Comparison of ENCODE assay signal across 8 cellular contexts in the genomic region with DNA sequence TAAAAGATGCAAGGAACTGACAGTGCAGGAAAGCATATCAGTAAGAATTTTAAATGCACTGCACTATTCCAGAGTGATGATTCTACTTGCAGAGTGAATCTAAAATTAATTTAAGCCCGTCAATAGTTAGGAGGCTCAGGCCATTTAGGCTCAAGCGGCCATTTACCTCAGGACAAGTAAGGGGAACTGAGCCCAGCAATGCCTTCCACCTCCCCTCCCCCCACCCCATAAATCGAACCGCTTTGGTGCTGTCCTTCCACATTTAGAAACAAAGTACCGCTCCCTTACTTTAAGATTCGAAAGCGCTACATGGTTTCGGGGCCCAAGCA. TPM values are rescaled to one million over a fixed set of nuclear protein-coding genes. Genes with fewer than 3 reads are reported as not detected.
DNase-seq lines count a peak whose midpoint lies in the region; ATAC-seq, FAIRE-seq and TF ChIP-seq lines count a peak whose summit lies in the region.

No MANE protein-coding gene starts in this region.

- H3K27ac ChIP-seq in brain microvascular endothelial cell = no peak overlapping the region
- H3K27ac ChIP-seq in kidney (ENCODE audit: low read depth in 2 of 2, low read length in 2 of 2) = peak overlapping the region in 1 of 2 donors; percentile 32
- peak overlapping the region; percentile 52 for H3K27ac ChIP-seq in substantia nigra (ENCODE audit: low read depth, low read length, poor library complexity, severe bottlenecking)

- H3K4me1 ChIP-seq in kidney (ENCODE audit: control insufficient read depth in 1 of 2, insufficient read depth in 1 of 2, low read depth in 1 of 2, low read length in 2 of 2) = peaks cover 0 to 4% of the 10 kb centered on the region in 2 donors

- H3K36me3 ChIP-seq in brain microvascular endothelial cell (replicated peaks) = peaks cover 2% of the 10 kb centered on the region
- H3K36me3 ChIP-seq in kidney (ENCODE audit: control insufficient read depth in 1 of 2, insufficient read depth in 2 of 2, low read length in 2 of 2) = peaks cover 6 to 19% of the 10 kb centered on the region in 2 donors

- intact Hi-C loops in kidney (cut with DNase I) = no loop called here

- H3K27me3 ChIP-seq in brain microvascular endothelial cell (replicated peaks) = no peaks in the 10 kb centered on the region

- H3K9me3 ChIP-seq in kidney (ENCODE audit: control insufficient read depth in 1 of 2, low read length in 2 of 2) = no peaks in the 10 kb centered on the region

- no peak for FAIRE-seq in kidney (lab: Jason Lieb, UNC)

- in situ Hi-C loops in brain microvascular endothelial cell (cut with HindIII; ENCODE audit: low pct_ligation_motif_present, low sequenced_read_pairs) = no loop called here

- peak overlapping the region; percentile 60 to 65 for H3K9ac ChIP-seq in kidney (ENCODE audit: low read length in 2 of 2)

- peak; percentile 19 for ATAC-seq in HG03159 (IDR thresholded peaks at IDR 0.05; ENCODE audit: unreplicated experiment)
- no peak for ATAC-seq in GM19452 (IDR thresholded peaks at IDR 0.05; ENCODE audit: unreplicated experiment)

- peak; percentile 20 for DNase-seq in EH (ENCODE audit: low read depth)
- DNase-seq in brain microvascular endothelial cell = no peak
- no peak for DNase-seq in kidney
- DNase-seq in substantia nigra (lab: John Stamatoyannopoulos, UW) = peak in 7 of 49 donors; percentile 1 to 30 (median 5)
- DNase-seq in NCI-H2227 (lab: John Stamatoyannopoulos, UW; ENCODE audit: unreplicated experiment) = no peak
- DNase-seq in SK-N-DZ (ENCODE audit: low spot score) = no peak

- peak overlapping the region; percentile 65 for H3K4me3 ChIP-seq in brain microvascular endothelial cell (ENCODE audit: low read depth, low read length)
- H3K4me3 ChIP-seq in kidney (ENCODE audit: low read length in 2 of 2) = peak overlapping the region; percentile 75 to 89

- TF ChIP-seq CTCF in brain microvascular endothelial cell (IDR thresholded peaks at IDR 0.05; ENCODE audit: low read depth, low read length, missing control alignments) (no peak), kidney (IDR thresholded peaks at IDR 0.05; ENCODE audit: borderline replicate concordance, extremely low read depth, insufficient read depth) (no peak)

RNA-seq across cellular contexts. Expression of a gene that starts 0.7 kb away (rescaled TPM):
- total RNA-seq in kidney = 20.9 TPM
- polyA plus RNA-seq in kidney (ENCODE audit: insufficient read depth, low read depth, low replicate concordance) = 3.5 TPM
- 14.2 and 14.8 TPM in 2 replicates for polyA plus RNA-seq in SK-N-DZ (2014; cell fraction: cytosol; rRNA removed)
- 49.6 and 73.5 TPM in 2 replicates for polyA plus RNA-seq in SK-N-DZ (2014; cell fraction: nucleus; rRNA removed)
